ENCODE assay signal across 12 cellular contexts in the genomic region with DNA sequence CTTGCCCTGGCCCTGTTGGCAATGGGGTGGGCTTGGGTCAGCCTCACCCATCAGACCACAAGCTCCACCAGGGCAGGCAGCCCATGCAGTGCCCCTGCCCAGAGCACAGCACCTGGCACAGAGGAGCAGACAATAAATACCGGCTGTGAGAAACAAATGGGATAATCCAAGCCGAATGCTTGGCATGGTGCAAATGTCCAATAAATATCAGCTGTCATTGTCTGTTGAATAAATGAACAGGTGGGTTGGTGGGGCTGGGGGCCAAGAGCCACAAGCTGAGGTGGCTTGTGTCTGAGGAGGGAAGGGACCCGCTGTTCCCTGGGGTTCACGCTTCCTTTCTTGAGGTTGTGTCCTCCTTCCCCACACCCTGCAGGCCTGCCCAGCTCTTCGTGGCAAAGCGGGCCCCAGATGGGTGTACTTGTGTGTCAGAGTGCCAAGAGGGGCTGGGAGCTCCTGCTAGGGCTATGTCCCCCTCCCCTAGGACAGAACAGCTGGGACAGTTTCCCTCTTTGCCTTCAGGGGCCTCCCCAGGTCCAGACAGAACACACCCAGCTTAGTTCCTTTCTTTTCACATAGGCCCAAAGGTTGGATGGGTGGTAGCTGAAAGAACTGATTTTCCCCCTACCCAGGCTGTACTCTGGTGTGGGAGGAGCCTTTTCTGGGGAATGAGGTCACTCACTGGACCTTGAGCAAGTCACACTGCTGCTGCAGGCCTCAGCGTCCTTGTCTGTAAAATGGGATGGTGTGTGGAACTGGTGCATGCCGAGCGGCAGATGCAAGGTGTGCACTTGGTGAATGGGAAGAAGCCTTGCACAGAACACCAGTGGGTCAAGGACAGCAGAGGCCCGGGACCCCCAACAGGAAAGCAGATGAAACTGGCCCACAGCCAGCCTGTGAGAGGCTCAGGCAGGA. TPM values are rescaled to one million over a fixed set of nuclear protein-coding genes. Genes with fewer than 3 reads are reported as not detected.
DNase-seq lines count a peak whose midpoint lies in the region; ATAC-seq, FAIRE-seq and TF ChIP-seq lines count a peak whose summit lies in the region.
"Had no signal": no experiment of that assay in that cellular context is flagged by ENCODE, and none has a peak within 500 bp of the region (broad histone marks: within the 10 kb centered on the region; RNA-seq: fewer than 3 reads in every experiment).

No MANE protein-coding gene starts in this region.

- no peak overlapping the region for H2AFZ ChIP-seq in OCI-LY7 (ENCODE audit: low read length)

- TSS peak; percentile 73 for BruUV-seq in OCI-LY7 (replicated peaks; lab: Mats Ljungman, UMichigan)

- no peak overlapping the region for H2BK5ac ChIP-seq in mesendoderm (ENCODE audit: low read length)

- 0 out of 3 replicates have a peak, but pooled peaks cover 3% of the 10 kb centered on the region for H3K4me1 ChIP-seq in A549
- H3K4me1 ChIP-seq in BLaER1 treated with 17β-estradiol and CSF1 and Interleukin-3, amounts not matched to agents 10 nM and 100 nM, result peaks cover 14 to 45% (median 33%) of the 10 kb centered on the region in 10 experiments; a peak in 19 of 20 replicates
- peaks cover 4% of the 10 kb centered on the region for H3K4me1 ChIP-seq in OCI-LY7 (ENCODE audit: insufficient read depth, low read length, poor library complexity, severe bottlenecking)
- peaks cover 3% of the 10 kb centered on the region for H3K4me1 ChIP-seq in mesendoderm (ENCODE audit: control insufficient read depth, low read depth, low read length)

- TF ChIP-seq RAD21 in A549 (conservative IDR thresholded peaks at IDR 0.05 in 1 of 2, IDR thresholded peaks at IDR 0.05 in 1 of 2), result no peak

- H3K9me3 ChIP-seq in A549 (no peaks in the 10 kb centered on the region), OCI-LY7 (ENCODE audit: low read length) (no peaks in the 10 kb centered on the region)
- H3K9me3 ChIP-seq in BLaER1 treated with 17β-estradiol and CSF1 and Interleukin-3, amounts not matched to agents 10 nM and 100 nM (replicated peaks in 1 of 11), result no peaks in the 10 kb centered on the region
- H3K9me3 ChIP-seq: pancreas, testis had no signal

- no peak for FAIRE-seq in A549 (lab: Jason Lieb, UNC)
- FAIRE-seq: endometrium, pancreas, small intestine had no signal

- WGBS in A549 (ENCODE audit: missing lambda C conversion rate), result 83% methylated on average over 10 of the region's 10 CpGs
- no CpG with 5 or more reads among the region's 10 CpGs for WGBS in mesendoderm (ENCODE audit: extremely low coverage, insufficient coverage, low lambda C conversion rate)

- H4K8ac ChIP-seq in mesendoderm (ENCODE audit: low read depth, low read length), result no peak overlapping the region

- no peaks in the 10 kb centered on the region for H3K79me2 ChIP-seq in OCI-LY7 (ENCODE audit: insufficient read depth, low read depth, low read length)
- no peaks in the 10 kb centered on the region for H3K79me2 ChIP-seq in mesendoderm (ENCODE audit: control insufficient read depth, insufficient read depth, low read length)

- H3K56ac ChIP-seq in mesendoderm (ENCODE audit: low read length), result peak overlapping the region; percentile 83

- intact Hi-C loops in OCI-LY7 (cut with micrococcal nuclease; ENCODE audit: unreplicated experiment), result loop anchor here (2.0 kb wide), 1 partner anchor 33 kb away; no protein-coding TSS in a partner anchor

- H3K27me3 ChIP-seq in BLaER1 treated with 17β-estradiol and CSF1 and Interleukin-3, amounts not matched to agents 10 nM and 100 nM, result no peaks in the 10 kb centered on the region
- H3K27me3 ChIP-seq in mesendoderm (ENCODE audit: insufficient read depth, low read length, poor library complexity), result no peaks in the 10 kb centered on the region
- H3K27me3 ChIP-seq: pancreas, testis had no signal

- H4K5ac ChIP-seq in mesendoderm (ENCODE audit: low read length), result peak overlapping the region; percentile 39

- no peak overlapping the region for H2BK120ac ChIP-seq in mesendoderm (ENCODE audit: low read depth, low read length)

- CTCF ChIA-PET in A549 (lab: Yijun Ruan, JAX), result interaction anchor here (0.7 to 25.8 kb wide), 31 partner anchors 9 to 460 kb away, joined by 3 to 1120 read pairs (median 6); a partner anchor contains a TSS
- CTCF ChIA-PET in OCI-LY7 (lab: Charles Lee; ENCODE audit: unreplicated experiment), result interaction anchor here (0.5 to 1.0 kb wide), 2 partner anchors 27 to 70 kb away, joined by 3 read pairs; no protein-coding TSS in a partner anchor

- no peak overlapping the region for H3K18ac ChIP-seq in mesendoderm (ENCODE audit: low read length)

- no peak for TF ChIP-seq POLR2A in A549 (IDR thresholded peaks at IDR 0.05; ENCODE audit: low read length)

- peak overlapping the region; percentile 78 for H2AK5ac ChIP-seq in mesendoderm (ENCODE audit: low read length)

- POLR2A ChIA-PET in A549 (lab: Yijun Ruan, JAX) (no interaction called here), OCI-LY7 (lab: Charles Lee) (interaction anchor here (1.7 kb wide), 1 partner anchor 15 kb away, joined by 5 read pairs; no protein-coding TSS in a partner anchor)

- H3K4me3 ChIP-seq in A549 (no peak overlapping the region), OCI-LY7 (ENCODE audit: low read depth, low read length, poor library complexity, severe bottlenecking) (no peak overlapping the region), mesendoderm (ENCODE audit: low read length) (no peak overlapping the region)
- H3K4me3 ChIP-seq in BLaER1 treated with 17β-estradiol and CSF1 and Interleukin-3, amounts not matched to agents 10 nM and 100 nM, result no peak overlapping the region

- no peak overlapping the region for H3K23ac ChIP-seq in mesendoderm (ENCODE audit: low read length)

- H4K20me1 ChIP-seq in BLaER1 treated with 17β-estradiol and CSF1 and Interleukin-3, amounts not matched to agents 10 nM and 100 nM, result peaks cover 0 to 73% (median 32%) of the 10 kb centered on the region in 11 experiments; a peak in 15 of 22 replicates
- H4K20me1 ChIP-seq in OCI-LY7 (ENCODE audit: insufficient read depth, low read length), result no peaks in the 10 kb centered on the region

- H3K79me1 ChIP-seq in mesendoderm (ENCODE audit: low read length), result no peaks in the 10 kb centered on the region

- peaks cover 39 to 60% (median 58%) of the 10 kb centered on the region in 11 experiments for H3K36me3 ChIP-seq in BLaER1 treated with 17β-estradiol and CSF1 and Interleukin-3, amounts not matched to agents 10 nM and 100 nM
- H3K36me3 ChIP-seq in OCI-LY7 (ENCODE audit: insufficient read depth, low read length), result peaks cover 40% of the 10 kb centered on the region; the same call in 1 of the 2 replicates
- peaks cover 1% of the 10 kb centered on the region for H3K36me3 ChIP-seq in mesendoderm (ENCODE audit: control insufficient read depth, insufficient read depth, low read length)
- H3K36me3 ChIP-seq: pancreas had no signal

- DNase-seq in A549 (ENCODE audit: low read depth in 1 of 2, low spot score in 1 of 2) (no peak), OCI-LY7 (ENCODE audit: low spot score) (no peak), mesendoderm (no peak), activated gamma-delta T cell (lab: John Stamatoyannopoulos, UW) (no peak), GM03348 (ENCODE audit: low spot score) (no peak)
- DNase-seq in activated CD4-positive, alpha-beta T cell treated with anti-CD3 and anti-CD28 coated beads for 48 hours, result no peak
- DNase-seq: activated B cell treated with CpG ODN at 0.5 μM for 24 hours had no signal

- no peaks in the 10 kb centered on the region for H3K9me2 ChIP-seq in OCI-LY7 (ENCODE audit: insufficient read depth, low read length)

- TF ChIP-seq CTCF in A549 (IDR thresholded peaks at IDR 0.05) (no peak), OCI-LY7 (conservative IDR thresholded peaks at IDR 0.05; ENCODE audit: low read length) (no peak)

- no peak overlapping the region for H3K4ac ChIP-seq in mesendoderm (ENCODE audit: low read depth, low read length)

- peak overlapping the region in 1 of 2 experiments; percentile 73; a peak in 3 of 6 replicates for H3K27ac ChIP-seq in A549
- peak overlapping the region in 6 of 11 experiments; percentile 14 to 62 (median 39); a peak in 9 of 22 replicates for H3K27ac ChIP-seq in BLaER1 treated with 17β-estradiol and CSF1 and Interleukin-3, amounts not matched to agents 10 nM and 100 nM
- no peak overlapping the region for H3K27ac ChIP-seq in OCI-LY7 (ENCODE audit: low read depth, low read length, poor library complexity, severe bottlenecking)
- no peak overlapping the region for H3K27ac ChIP-seq in mesendoderm (ENCODE audit: low read depth, low read length)
- H3K27ac ChIP-seq: pancreas, testis had no signal

- no peak for TF ChIP-seq EP300 in A549 (IDR thresholded peaks at IDR 0.05)

- ATAC-seq in A549, result no peak

- peak overlapping the region in 9 of 11 experiments; percentile 4 to 45 (median 33); a peak in 11 of 22 replicates for H3K9ac ChIP-seq in BLaER1 treated with 17β-estradiol and CSF1 and Interleukin-3, amounts not matched to agents 10 nM and 100 nM
- H3K9ac ChIP-seq in mesendoderm (ENCODE audit: low read length), result peak overlapping the region; percentile 46

- H3K4me2 ChIP-seq in A549 (no peak overlapping the region), OCI-LY7 (ENCODE audit: low read length) (no peak overlapping the region), mesendoderm (ENCODE audit: low read length) (no peak overlapping the region)
- H3K4me2 ChIP-seq in BLaER1 treated with 17β-estradiol and CSF1 and Interleukin-3, amounts not matched to agents 10 nM and 100 nM, result peak overlapping the region; percentile 22 to 72 (median 55); a peak in 20 of 22 replicates

- no peak overlapping the region for H2BK15ac ChIP-seq in mesendoderm (replicated peaks; ENCODE audit: low read depth)

TF ChIP-seq in A549, 52 proteins besides CTCF, POLR2A, EP300 and RAD21:
- TF ChIP-seq JUN (IDR thresholded peaks at IDR 0.05) (no peak), CHD4 (IDR thresholded peaks at IDR 0.05; ENCODE audit: borderline replicate concordance) (peak; percentile 45; the same call in 1 of the 2 replicates), GATA3 (IDR thresholded peaks at IDR 0.05; ENCODE audit: borderline replicate concordance) (no peak), ZC3H11A (IDR thresholded peaks at IDR 0.05) (no peak), KDM1A (IDR thresholded peaks at IDR 0.05; ENCODE audit: low read depth) (peak; percentile 85), CBX2 (IDR thresholded peaks at IDR 0.05; ENCODE audit: borderline replicate concordance, low read depth) (no peak)
- TF ChIP-seq, protein P1, sequence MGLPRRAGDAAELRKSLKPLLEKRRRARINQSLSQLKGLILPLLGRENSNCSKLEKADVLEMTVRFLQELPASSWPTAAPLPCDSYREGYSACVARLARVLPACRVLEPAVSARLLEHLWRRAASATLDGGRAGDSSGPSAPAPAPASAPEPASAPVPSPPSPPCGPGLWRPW (IDR thresholded peaks at IDR 0.05), result no peak

RNA-seq across cellular contexts. Expression of a gene that starts 38.4 kb away (rescaled TPM):
- 7.7 and 10.0 TPM in 2 replicates for polyA plus RNA-seq in A549 (2011; rRNA removed)
- polyA plus RNA-seq in A549 (2012; cell fraction: cytosol; rRNA removed), result 21.4 and 21.7 TPM in 2 replicates
- polyA plus RNA-seq in A549 (2012; cell fraction: nucleus; rRNA removed), result 75.5 and 149 TPM in 2 replicates
- 15.2 to 16.4 TPM (median 15.7 TPM) in 3 replicates for polyA plus RNA-seq in A549 (2017; fragmentation: RNase III; extraction: RNeasy Plus Mini Kit Qiagen cat#74134 plus additional on column Dnase treatment)
- 13.2 and 14.6 TPM in 2 replicates for polyA minus RNA-seq in A549 (2011; rRNA and poly(A)+ RNA removed)
- total RNA-seq in OCI-LY7 (2014; rRNA removed; shearing (Covaris generic)), result 55.5 and 66.1 TPM in 2 replicates
- 56.8 and 62.7 TPM in 2 replicates for total RNA-seq in OCI-LY7 (2022)
- 3.5 TPM for polyA plus RNA-seq in mesendoderm (2013, experiment 1 of 2)
- polyA plus RNA-seq in mesendoderm (2013, experiment 2 of 2), result 3.7 TPM

Comparison
In these comparisons a context has a peak if more than half of its experiments do, and no peak if none do; other contexts are left out.
1. H3K27ac ChIP-seq: peak in BLaER1 treated with 17β-estradiol and CSF1 and Interleukin-3, amounts not matched to agents 10 nM and 100 nM (6 of 11); none in OCI-LY7 (single experiment) and mesendoderm (single experiment).
2. H3K4me2 ChIP-seq: peak in BLaER1 treated with 17β-estradiol and CSF1 and Interleukin-3, amounts not matched to agents 10 nM and 100 nM (11 of 11); none in A549 (single experiment), OCI-LY7 (single experiment) and mesendoderm (single experiment).